1 cellular context compared by ENCODE assay signal in the genomic region with DNA sequence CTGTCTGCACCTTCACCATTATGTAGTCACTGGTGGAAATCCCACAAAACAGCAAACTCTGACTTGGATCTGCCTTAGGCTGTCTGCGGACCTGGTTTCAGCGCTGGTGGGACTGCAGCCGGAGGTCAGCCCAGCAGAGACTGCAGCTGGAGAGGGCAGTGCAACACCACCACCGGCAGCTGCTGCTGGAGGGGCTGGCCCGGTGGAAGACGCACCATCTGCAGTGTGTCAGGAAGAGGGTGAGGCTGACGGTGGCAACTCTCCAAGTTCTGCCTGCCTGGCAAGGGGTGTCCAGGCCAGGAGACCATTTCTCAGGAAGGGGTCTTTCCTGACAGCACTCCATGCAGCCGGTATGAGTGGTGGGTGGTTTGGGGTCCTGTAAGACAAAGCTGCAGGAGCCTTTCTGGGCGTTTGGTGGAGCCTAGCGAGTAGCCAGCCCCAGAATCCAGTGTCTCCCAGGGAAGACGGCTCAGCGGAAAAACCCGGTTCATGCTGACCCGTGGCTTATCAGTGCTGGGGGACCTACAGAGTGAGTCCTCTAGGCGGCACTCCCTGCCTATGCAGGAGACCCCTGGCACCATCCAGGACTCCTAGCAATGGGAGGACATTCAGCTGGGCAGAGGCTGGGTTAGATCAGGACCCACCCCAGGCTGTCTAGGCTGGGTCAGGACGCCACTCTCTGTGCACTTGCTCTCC.
TF ChIP-seq lines count a peak whose summit lies in the region.

No MANE protein-coding gene starts in this region.

TF ChIP-seq in IMR-90, 13 proteins besides CTCF, POLR2A, EP300 and RAD21 (continued from another document):
- TF ChIP-seq, protein P1, sequence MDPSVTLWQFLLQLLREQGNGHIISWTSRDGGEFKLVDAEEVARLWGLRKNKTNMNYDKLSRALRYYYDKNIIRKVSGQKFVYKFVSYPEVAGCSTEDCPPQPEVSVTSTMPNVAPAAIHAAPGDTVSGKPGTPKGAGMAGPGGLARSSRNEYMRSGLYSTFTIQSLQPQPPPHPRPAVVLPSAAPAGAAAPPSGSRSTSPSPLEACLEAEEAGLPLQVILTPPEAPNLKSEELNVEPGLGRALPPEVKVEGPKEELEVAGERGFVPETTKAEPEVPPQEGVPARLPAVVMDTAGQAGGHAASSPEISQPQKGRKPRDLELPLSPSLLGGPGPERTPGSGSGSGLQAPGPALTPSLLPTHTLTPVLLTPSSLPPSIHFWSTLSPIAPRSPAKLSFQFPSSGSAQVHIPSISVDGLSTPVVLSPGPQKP (IDR thresholded peaks at IDR 0.05; ENCODE audit: borderline replicate concordance, low read depth, low read length) = no peak
- TF ChIP-seq NFE2L2 (IDR thresholded peaks at IDR 0.05; ENCODE audit: low read depth, low read length) = no peak
- no peak for TF ChIP-seq BHLHE40 (IDR thresholded peaks at IDR 0.05; ENCODE audit: low read depth, low read length)
- no peak for TF ChIP-seq SMC3 (IDR thresholded peaks at IDR 0.05; ENCODE audit: low read depth, low read length)
- TF ChIP-seq MAZ (IDR thresholded peaks at IDR 0.05; ENCODE audit: borderline replicate concordance, low read depth, low read length) = no peak
- TF ChIP-seq, protein P2, sequence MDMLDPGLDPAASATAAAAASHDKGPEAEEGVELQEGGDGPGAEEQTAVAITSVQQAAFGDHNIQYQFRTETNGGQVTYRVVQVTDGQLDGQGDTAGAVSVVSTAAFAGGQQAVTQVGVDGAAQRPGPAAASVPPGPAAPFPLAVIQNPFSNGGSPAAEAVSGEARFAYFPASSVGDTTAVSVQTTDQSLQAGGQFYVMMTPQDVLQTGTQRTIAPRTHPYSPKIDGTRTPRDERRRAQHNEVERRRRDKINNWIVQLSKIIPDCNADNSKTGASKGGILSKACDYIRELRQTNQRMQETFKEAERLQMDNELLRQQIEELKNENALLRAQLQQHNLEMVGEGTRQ (IDR thresholded peaks at IDR 0.05; ENCODE audit: low read depth, low read length) = no peak
